9 cellular contexts compared by ENCODE assay signal in the genomic region with DNA sequence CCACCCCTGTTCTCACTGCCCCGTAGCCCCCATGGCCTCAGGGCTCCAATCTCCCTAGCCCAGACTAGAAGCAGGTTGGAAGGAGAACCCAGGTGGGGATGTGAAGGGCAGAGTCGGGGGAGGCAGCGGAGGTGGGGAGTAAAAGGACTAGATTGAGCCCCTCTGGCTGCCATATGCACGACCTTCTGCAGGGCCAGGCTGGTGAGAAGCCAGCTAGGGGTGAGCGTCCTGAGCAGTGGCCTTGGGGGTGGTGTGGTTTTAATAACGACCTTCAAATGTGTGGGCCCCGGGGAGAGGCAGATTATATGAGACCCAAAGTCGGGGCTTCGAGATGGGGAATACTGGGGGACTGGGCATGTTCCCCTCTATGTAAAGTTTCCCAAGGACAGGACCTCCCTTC.
DNase-seq lines count a peak whose midpoint lies in the region; ATAC-seq and TF ChIP-seq lines count a peak whose summit lies in the region.
"Had no signal": no experiment of that assay in that cellular context is flagged by ENCODE, and none has a peak within 500 bp of the region (broad histone marks: within the 10 kb centered on the region; RNA-seq: fewer than 3 reads in every experiment).

No MANE protein-coding gene starts in this region.

- H3K27me3 ChIP-seq in cardiac muscle cell (no peaks in the 10 kb centered on the region), upper lobe of right lung (no peaks in the 10 kb centered on the region)

- no peaks in the 10 kb centered on the region for H3K9me3 Mint-ChIP-seq in chondrocyte (ENCODE audit: low read depth)
- H3K9me3 Mint-ChIP-seq in natural killer cell treated with Interleukin-12 subunit alpha and Interleukin-12 subunit beta and Interleukin-15 and Interleukin-18, amount 100 ng/mL, for 72 hours: no peaks in the 10 kb centered on the region

- H3K4me1 Mint-ChIP-seq in chondrocyte (ENCODE audit: low read depth): peaks cover 73% of the 10 kb centered on the region
- H3K4me1 Mint-ChIP-seq in natural killer cell treated with Interleukin-12 subunit alpha and Interleukin-12 subunit beta and Interleukin-15 and Interleukin-18, amount 100 ng/mL, for 72 hours (ENCODE audit: low read depth in 2 of 2): peaks cover 0 to 2% of the 10 kb centered on the region in 2 donors

- DNase-seq in cardiac muscle cell (ENCODE audit: low read depth in 1 of 2, low spot score in 1 of 2) (no peak), Right ventricle myocardium inferior (ENCODE audit: missing footprints) (no peak), chondrocyte (ENCODE audit: low spot score) (peak; percentile 72), upper lobe of right lung (no peak), NCI-H1105 treated with DMSO at 0.1 percent for 48 hours (lab: John Stamatoyannopoulos, UW) (no peak), HuH-7 (ENCODE audit: low spot score) (no peak)
- DNase-seq in natural killer cell treated with Interleukin-12 subunit alpha and Interleukin-12 subunit beta and Interleukin-15 and Interleukin-18, amount 100 ng/mL, for 72 hours (ENCODE audit: low spot score): no peak
- DNase-seq: SIG-M5 had no signal

- no peak overlapping the region for H3K4me3 ChIP-seq in cardiac muscle cell
- H3K4me3 ChIP-seq in upper lobe of right lung: no peak overlapping the region

- ATAC-seq in Right ventricle myocardium inferior (no peak), upper lobe of right lung (no peak), GM21515 (IDR thresholded peaks at IDR 0.05; ENCODE audit: unreplicated experiment) (no peak)
- no peak for ATAC-seq in natural killer cell treated with Interleukin-12 subunit alpha and Interleukin-12 subunit beta and Interleukin-15 and Interleukin-18, amount 100 ng/mL, for 72 hours

- no peak for TF ChIP-seq CTCF in cardiac muscle cell (IDR thresholded peaks at IDR 0.05; ENCODE audit: low read depth, low read length)
- TF ChIP-seq CTCF in chondrocyte (IDR thresholded peaks at IDR 0.05): no peak
- no peak for TF ChIP-seq CTCF in upper lobe of right lung (IDR thresholded peaks at IDR 0.05)

- H3K27ac Mint-ChIP-seq in chondrocyte (ENCODE audit: unreplicated experiment): peak overlapping the region; percentile 86
- H3K27ac Mint-ChIP-seq in natural killer cell treated with Interleukin-12 subunit alpha and Interleukin-12 subunit beta and Interleukin-15 and Interleukin-18, amount 100 ng/mL, for 72 hours: peak overlapping the region in 1 of 2 donors; percentile 65

- intact Hi-C loops in Right ventricle myocardium inferior (cut with DNase I) (loop anchor here (5.0 kb wide), 3 partner anchors 44 to 304 kb away; partner anchors contain the start of gene IER5L), upper lobe of right lung (cut with DNase I) (no loop called here)

- peak overlapping the region; percentile 22 for H3K4me3 Mint-ChIP-seq in chondrocyte (ENCODE audit: unreplicated experiment)
- H3K4me3 Mint-ChIP-seq in natural killer cell treated with Interleukin-12 subunit alpha and Interleukin-12 subunit beta and Interleukin-15 and Interleukin-18, amount 100 ng/mL, for 72 hours: peak overlapping the region; percentile 50

- H3K9me3 ChIP-seq in cardiac muscle cell (ENCODE audit: low read depth): no peaks in the 10 kb centered on the region
- H3K9me3 ChIP-seq in upper lobe of right lung: no peaks in the 10 kb centered on the region

- H3K36me3 Mint-ChIP-seq in chondrocyte (ENCODE audit: low read depth): no peaks in the 10 kb centered on the region
- no peaks in the 10 kb centered on the region for H3K36me3 Mint-ChIP-seq in natural killer cell treated with Interleukin-12 subunit alpha and Interleukin-12 subunit beta and Interleukin-15 and Interleukin-18, amount 100 ng/mL, for 72 hours

- no peaks in the 10 kb centered on the region for H3K27me3 Mint-ChIP-seq in chondrocyte (ENCODE audit: low read depth)
- H3K27me3 Mint-ChIP-seq in natural killer cell treated with Interleukin-12 subunit alpha and Interleukin-12 subunit beta and Interleukin-15 and Interleukin-18, amount 100 ng/mL, for 72 hours: peaks cover 0 to 7% of the 10 kb centered on the region in 2 donors

- no peaks in the 10 kb centered on the region for H3K36me3 ChIP-seq in cardiac muscle cell
- H3K36me3 ChIP-seq in upper lobe of right lung: no peaks in the 10 kb centered on the region

- H3K27ac ChIP-seq in cardiac muscle cell: peak overlapping the region; percentile 99
- peak overlapping the region; percentile 100 for H3K27ac ChIP-seq in upper lobe of right lung

- H3K4me1 ChIP-seq in cardiac muscle cell (ENCODE audit: low read depth) (peaks cover 49% of the 10 kb centered on the region), upper lobe of right lung (peaks cover 38% of the 10 kb centered on the region)
